In the genomic region with DNA sequence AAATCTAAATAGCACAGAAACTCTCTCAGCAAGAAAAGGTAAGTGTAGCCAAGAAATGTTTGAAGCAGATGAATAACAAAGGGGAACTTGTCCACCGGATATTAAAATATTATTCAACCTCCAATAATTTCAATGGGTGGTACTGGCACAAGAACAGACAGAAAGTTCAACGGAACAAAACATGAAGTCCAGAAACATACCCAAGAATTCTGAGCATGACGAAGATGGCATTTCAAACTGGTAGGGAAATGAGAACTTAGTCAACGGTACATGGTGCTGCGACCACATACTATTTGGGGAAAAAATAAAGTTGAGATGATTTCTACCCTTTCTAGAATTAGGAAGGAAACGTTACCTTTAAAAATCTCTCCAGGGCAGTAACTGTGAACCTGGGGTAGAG, we compare ENCODE assay signal across 1 cellular context.
TF ChIP-seq lines count a peak whose summit lies in the region.

No MANE protein-coding gene starts in this region.

TF ChIP-seq in GM12878, 131 proteins besides CTCF, POLR2A, EP300 and RAD21:
- TF ChIP-seq POLR2AphosphoS2 (IDR thresholded peaks at IDR 0.05; ENCODE audit: low read depth, low read length) (no peak), ZSCAN29 (IDR thresholded peaks at IDR 0.05) (no peak), RBBP5 (conservative IDR thresholded peaks at IDR 0.05) (no peak)
